In genomic region chr16:57358527-57359095, GRCh38 we compare ENCODE assay signal across 12 cellular contexts. TPM values are rescaled to one million over a fixed set of nuclear protein-coding genes. Genes with fewer than 3 reads are reported as not detected.
A peak's percentile ranks its signal among the peaks of the same experiment; 100 is the strongest.
DNase-seq lines count a peak whose midpoint lies in the region; ATAC-seq and TF ChIP-seq lines count a peak whose summit lies in the region.
"Had no signal": no experiment of that assay in that cellular context is flagged by ENCODE, and none has a peak within 500 bp of the region (broad histone marks: within the 10 kb centered on the region; RNA-seq: fewer than 3 reads in every experiment).

A gene with protein sequence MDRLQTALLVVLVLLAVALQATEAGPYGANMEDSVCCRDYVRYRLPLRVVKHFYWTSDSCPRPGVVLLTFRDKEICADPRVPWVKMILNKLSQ (plus strand): TSS chr16:57358783. CDS start chr16:57358817, 34 bp downstream.

- ATAC-seq in activated T-cell treated with anti-CD3 and anti-CD28 coated beads, Interleukin-2, amount 50 U/mL, for 4 hours = peak; percentile 67 to 71
- ATAC-seq in GM21825 (IDR thresholded peaks at IDR 0.05; ENCODE audit: unreplicated experiment) (peak; percentile 64), RWPE2 (ENCODE audit: low read depth) (peak; percentile 53; the same call in 2 of the 3 replicates), sciatic nerve (no peak)

- DNase-seq in activated T-cell treated with anti-CD3 and anti-CD28 coated beads, Interleukin-2, amount 50 U/mL, for 4 hours = no peak
- no peak for DNase-seq in activated T-cell treated with anti-CD3 and anti-CD28 coated beads, Interleukin-2, amount 50 U/mL, for 1 hour
- DNase-seq in RWPE2 (ENCODE audit: low spot score) (no peak), sciatic nerve (ENCODE audit: low spot score) (peak; percentile 31), HCEC 1CT (no peak), cerebellum (ENCODE audit: low spot score) (no peak), NCI-H1436 treated with DMSO at 0.1 percent for 48 hours (lab: John Stamatoyannopoulos, UW) (no peak)
- DNase-seq: cerebellar nuclear complex, NCI-H2029 treated with DMSO at 0.1 percent for 48 hours had no signal

- H3K27me3 Mint-ChIP-seq in activated T-cell treated with anti-CD3 and anti-CD28 coated beads, Interleukin-2, amount 50 U/mL, for 4 hours (ENCODE audit: low read depth) = peaks cover 3% of the 10 kb centered on the region

- no peaks in the 10 kb centered on the region for H3K9me3 ChIP-seq in RWPE2 (ENCODE audit: severe bottlenecking)
- H3K9me3 ChIP-seq: suprapubic skin had no signal

- H3K4me1 Mint-ChIP-seq in activated T-cell treated with anti-CD3 and anti-CD28 coated beads, Interleukin-2, amount 50 U/mL, for 4 hours (ENCODE audit: low read depth) = peaks cover 2% of the 10 kb centered on the region

- peak within 1 kb of the TSS; percentile 40 for H3K4me3 Mint-ChIP-seq in activated T-cell treated with anti-CD3 and anti-CD28 coated beads, Interleukin-2, amount 50 U/mL, for 4 hours

- H3K4me3 ChIP-seq in RWPE2 (ENCODE audit: severe bottlenecking) = no peak within 1 kb of the TSS
- H3K4me3 ChIP-seq: suprapubic skin had no signal

- no peaks in the 10 kb centered on the region for H3K36me3 ChIP-seq in RWPE2 (ENCODE audit: low read depth)
- H3K36me3 ChIP-seq: suprapubic skin had no signal

- H3K36me3 Mint-ChIP-seq in activated T-cell treated with anti-CD3 and anti-CD28 coated beads, Interleukin-2, amount 50 U/mL, for 4 hours (ENCODE audit: insufficient read depth) = no peaks in the 10 kb centered on the region

- intact Hi-C loops in sciatic nerve (cut with DNase I) = no loop called here

- TF ChIP-seq CTCF in RWPE2 (IDR thresholded peaks at IDR 0.05; ENCODE audit: poor library complexity, severe bottlenecking) = no peak

- no peak within 1 kb of the TSS for H3K27ac ChIP-seq in RWPE2 (ENCODE audit: poor library complexity, severe bottlenecking)
- H3K27ac ChIP-seq: suprapubic skin had no signal

- H3K4me1 ChIP-seq in RWPE2 (ENCODE audit: insufficient read depth, poor library complexity, severe bottlenecking) = peaks cover 5% of the 10 kb centered on the region

- no peaks in the 10 kb centered on the region for H3K27me3 ChIP-seq in RWPE2 (ENCODE audit: insufficient read depth, poor library complexity, severe bottlenecking)
- H3K27me3 ChIP-seq: suprapubic skin had no signal

- no peaks in the 10 kb centered on the region for H3K9me3 Mint-ChIP-seq in activated T-cell treated with anti-CD3 and anti-CD28 coated beads, Interleukin-2, amount 50 U/mL, for 4 hours

RNA-seq across cellular contexts. Expression of the gene that starts here (rescaled TPM):
- total RNA-seq in activated T-cell treated with anti-CD3 and anti-CD28 coated beads, Interleukin-2, amount 50 U/mL, for 4 hours = 100 to 1,000 TPM in 1 of 3 donors, 10 to 100 TPM in 2; 62.3 to 121 (median 80.2) TPM
- total RNA-seq in sciatic nerve = 0.13 TPM
- not detected for total RNA-seq in cerebellum
- total RNA-seq: H4 had no signal

Comparison
In these comparisons a context has a peak if more than half of its experiments do, and no peak if none do; other contexts are left out.
1. RNA of the gene that starts here (total RNA-seq): 62.3 to 121 TPM in activated T-cell treated with anti-CD3 and anti-CD28 coated beads, Interleukin-2, amount 50 U/mL, for 4 hours; 0.13 TPM in sciatic nerve (single experiment) and not detected in cerebellum (single experiment); every median in the first group is over 10 times any median in the second.
2. Peak in DNase-seq in sciatic nerve; RNA of the gene not detected or under 1 TPM.